Comparison of ENCODE assay signal across 1 cellular context in genomic region chr5:100903036-100903887, GRCh38.
A peak's percentile ranks its signal among the peaks of the same experiment; 100 is the strongest.
TF ChIP-seq lines count a peak whose summit lies in the region.

TSS of gene ST8SIA4 (minus strand) at chr5:100903282. CDS start at chr5:100902955, 327 bp downstream.

TF ChIP-seq in HEK293, 187 proteins besides CTCF, POLR2A, EP300 and RAD21 (continued from another document and continues in another):
- TF ChIP-seq PRDM2 (tag by site-specific recombination; IDR thresholded peaks at IDR 0.05; ENCODE audit: borderline replicate concordance) = no peak
- no peak; the same call in 1 of the 2 replicates for TF ChIP-seq KLF17 (tag by site-specific recombination; IDR thresholded peaks at IDR 0.05)
- no peak for TF ChIP-seq ZXDB (tag by site-specific recombination; IDR thresholded peaks at IDR 0.05)
- TF ChIP-seq BCL11A (tag by site-specific recombination; IDR thresholded peaks at IDR 0.05; ENCODE audit: low read depth) = no peak
- no peak for TF ChIP-seq YY2 (tag by site-specific recombination; IDR thresholded peaks at IDR 0.05)
- TF ChIP-seq AEBP2 (tag by site-specific recombination; IDR thresholded peaks at IDR 0.05; ENCODE audit: borderline replicate concordance) = no peak
- TF ChIP-seq OVOL3 (tag by site-specific recombination; IDR thresholded peaks at IDR 0.05) = no peak
- TF ChIP-seq ZNF114 (tag by site-specific recombination; IDR thresholded peaks at IDR 0.05) = no peak
- no peak for TF ChIP-seq ZNF776 (tag by site-specific recombination; IDR thresholded peaks at IDR 0.05; ENCODE audit: borderline replicate concordance)
- no peak for TF ChIP-seq ZNF658 (tag by site-specific recombination; IDR thresholded peaks at IDR 0.05)
- TF ChIP-seq SP2 (tag by site-specific recombination; IDR thresholded peaks at IDR 0.05) = peak; percentile 77
- TF ChIP-seq ZNF202 (tag by site-specific recombination; IDR thresholded peaks at IDR 0.05; ENCODE audit: borderline replicate concordance) = no peak
- no peak for TF ChIP-seq ZNF580 (tag by site-specific recombination; IDR thresholded peaks at IDR 0.05)
- TF ChIP-seq ZNF501 (tag by site-specific recombination; IDR thresholded peaks at IDR 0.05) = peak; percentile 77
- no peak for TF ChIP-seq ZNF184 (tag by site-specific recombination; IDR thresholded peaks at IDR 0.05)
- TF ChIP-seq ZSCAN4 (tag by site-specific recombination; IDR thresholded peaks at IDR 0.05) = peak; percentile 82
- TF ChIP-seq ZNF132 (tag by site-specific recombination; IDR thresholded peaks at IDR 0.05; ENCODE audit: borderline replicate concordance) = no peak
- TF ChIP-seq ZNF423 (tag by site-specific recombination; IDR thresholded peaks at IDR 0.05) = no peak
- no peak for TF ChIP-seq GLI2 (tag by site-specific recombination; IDR thresholded peaks at IDR 0.05; ENCODE audit: borderline replicate concordance, low read depth)
- no peak for TF ChIP-seq ZNF449 (tag by site-specific recombination; IDR thresholded peaks at IDR 0.05)
- TF ChIP-seq ZNF148 (tag by site-specific recombination; IDR thresholded peaks at IDR 0.05; ENCODE audit: borderline replicate concordance) = no peak
- peak; percentile 56; the same call in 1 of the 2 replicates for TF ChIP-seq KLF8 (tag by site-specific recombination; IDR thresholded peaks at IDR 0.05)
- TF ChIP-seq ZNF488 (tag by site-specific recombination; IDR thresholded peaks at IDR 0.05) = no peak
- TF ChIP-seq ZBTB26 (tag by site-specific recombination; optimal IDR thresholded peaks at IDR 0.05) = peak; percentile 86
- TF ChIP-seq ZBTB7A (tag by site-specific recombination; IDR thresholded peaks at IDR 0.05; ENCODE audit: low read depth) = no peak
- TF ChIP-seq ZNF792 (tag by site-specific recombination; IDR thresholded peaks at IDR 0.05) = no peak
- no peak for TF ChIP-seq ZBTB48 (tag by site-specific recombination; IDR thresholded peaks at IDR 0.05)
- no peak for TF ChIP-seq ZNF157 (tag by site-specific recombination; IDR thresholded peaks at IDR 0.05)
- peak; percentile 41; the same call in 1 of the 2 replicates for TF ChIP-seq GLIS2 (tag by site-specific recombination; IDR thresholded peaks at IDR 0.05)
- TF ChIP-seq ZNF664 (tag by site-specific recombination; IDR thresholded peaks at IDR 0.05) = no peak
- TF ChIP-seq PATZ1 (tag by site-specific recombination; IDR thresholded peaks at IDR 0.05) = peak; percentile 66; the same call in 1 of the 2 replicates
- peak; percentile 44; the same call in 1 of the 2 replicates for TF ChIP-seq GLIS1 (tag by site-specific recombination; IDR thresholded peaks at IDR 0.05)
- no peak for TF ChIP-seq ZSCAN23 (tag by site-specific recombination; IDR thresholded peaks at IDR 0.05)
- no peak for TF ChIP-seq ZNF677 (tag by site-specific recombination; IDR thresholded peaks at IDR 0.05)
- TF ChIP-seq ZIC2 (tag by site-specific recombination; IDR thresholded peaks at IDR 0.05) = no peak
- no peak for TF ChIP-seq REST (tag by site-specific recombination; IDR thresholded peaks at IDR 0.05)
